Comparison of ENCODE assay signal across 8 cellular contexts in the genomic region with DNA sequence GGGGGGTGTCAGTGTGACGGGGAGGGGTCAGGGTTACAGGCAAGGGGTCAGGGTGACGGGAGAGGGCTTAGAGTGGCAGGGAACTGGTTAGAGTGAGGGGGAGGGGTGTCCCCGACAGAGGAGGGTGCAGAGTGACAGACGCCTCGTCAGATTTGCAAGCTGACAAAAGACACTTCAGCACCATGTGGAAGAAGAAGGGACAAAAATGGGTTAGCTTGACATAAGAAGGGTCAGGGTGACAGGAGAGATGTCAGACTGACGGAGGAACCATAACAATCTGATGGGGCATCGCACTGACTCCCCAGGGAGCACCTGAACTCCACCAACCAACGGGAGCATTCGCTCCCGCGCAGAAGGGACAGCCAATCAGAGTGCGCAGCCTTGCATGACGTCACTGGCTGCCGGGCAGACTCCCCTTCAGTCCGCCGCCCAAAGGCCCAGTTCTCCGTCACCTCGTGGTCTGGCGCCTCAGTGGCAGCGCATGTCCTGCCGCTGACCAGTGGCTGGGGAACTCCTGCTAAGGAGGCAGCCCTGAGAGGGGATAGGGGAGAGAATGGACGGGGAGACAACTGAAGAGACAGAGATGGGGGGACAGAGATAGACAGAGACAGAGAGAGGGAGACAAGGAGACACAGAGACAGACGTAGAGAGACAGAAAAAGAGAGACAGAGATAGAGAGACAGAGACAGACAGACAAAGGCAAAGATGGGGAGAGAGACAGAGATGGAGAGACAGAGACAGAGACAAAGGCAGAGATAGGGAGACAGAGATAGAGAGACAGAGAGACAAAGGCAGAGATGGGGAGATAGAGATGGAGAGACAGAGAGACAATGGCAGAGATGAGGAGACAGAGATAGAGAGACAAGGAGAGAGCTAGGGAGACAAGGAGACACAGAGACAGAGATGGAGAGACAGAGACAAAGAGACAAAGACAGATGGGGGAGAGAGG. TPM values are rescaled to one million over a fixed set of nuclear protein-coding genes. Genes with fewer than 3 reads are reported as not detected.
DNase-seq lines count a peak whose midpoint lies in the region; ATAC-seq and TF ChIP-seq lines count a peak whose summit lies in the region.

No MANE protein-coding gene starts in this region.

- H3K4me1 Mint-ChIP-seq in neural crest cell, result peaks cover 6% of the 10 kb centered on the region

- H3K4me3 ChIP-seq in GM12865 (ENCODE audit: low read depth, low read length), result no peak overlapping the region

- no peaks in the 10 kb centered on the region for H3K9me3 Mint-ChIP-seq in neural crest cell

- H3K4me3 Mint-ChIP-seq in neural crest cell, result no peak overlapping the region

- H3K27ac Mint-ChIP-seq in neural crest cell (ENCODE audit: unreplicated experiment), result no peak overlapping the region

- H3K36me3 Mint-ChIP-seq in neural crest cell (ENCODE audit: low read depth), result no peaks in the 10 kb centered on the region

- peaks cover 79% of the 10 kb centered on the region for H3K27me3 Mint-ChIP-seq in neural crest cell (ENCODE audit: low read depth)

- DNase-seq in GM12865 (ENCODE audit: low read depth), result peak; percentile 90
- peak; percentile 84 for DNase-seq in OCI-M1 (lab: John Stamatoyannopoulos, UW)
- peak; percentile 70 for DNase-seq in activated T-cell treated with anti-CD3 and anti-CD28 coated beads for 24 hours (ENCODE audit: low read depth)
- DNase-seq in fibroblast of gingiva (ENCODE audit: low read depth), result peak; percentile 35
- DNase-seq in neural crest cell (ENCODE audit: low read depth, low spot score), result peak; percentile 80
- peak; percentile 83 for DNase-seq in stimulated activated naive CD8-positive, alpha-beta T cell treated with anti-CD3 and anti-CD28 coated beads, Interleukin-15, Interleukin-2, amounts not matched to agents 100 U/mL and 50 U/mL, for 24 hours

- ATAC-seq in HG03135 (IDR thresholded peaks at IDR 0.05; ENCODE audit: unreplicated experiment) (peak; percentile 75), HG02973 (IDR thresholded peaks at IDR 0.05; ENCODE audit: unreplicated experiment) (no peak)
- peak; percentile 95 for ATAC-seq in stimulated activated naive CD8-positive, alpha-beta T cell treated with anti-CD3 and anti-CD28 coated beads, Interleukin-15, Interleukin-2, amounts not matched to agents 100 U/mL and 50 U/mL, for 24 hours

- TF ChIP-seq CTCF in GM12865 (IDR thresholded peaks at IDR 0.05; ENCODE audit: insufficient read depth, low read depth, low read length, missing control alignments), result no peak
- TF ChIP-seq CTCF in neural crest cell (conservative IDR thresholded peaks at IDR 0.05), result no peak

RNA-seq across cellular contexts. Expression of gene C19orf81, which starts 30.2 kb away (rescaled TPM):
- total RNA-seq in neural crest cell, result 7.9 and 9.2 TPM in 2 replicates

RNA-seq across cellular contexts. Expression of gene SYT3, which starts 39.8 kb away (rescaled TPM):
- 1.4 and 2.0 TPM in 2 replicates for total RNA-seq in neural crest cell

RNA-seq across cellular contexts. Expression of gene SHANK1, which starts 40.2 kb away (rescaled TPM):
- total RNA-seq in neural crest cell, result 6.7 and 6.8 TPM in 2 replicates

RNA-seq across cellular contexts. Expression of gene CLEC11A, which starts 43.7 kb away (rescaled TPM):
- 7.6 and 7.9 TPM in 2 replicates for total RNA-seq in neural crest cell

Comparison
In these comparisons a context has a peak if more than half of its experiments do, and no peak if none do; other contexts are left out.
1. DNase-seq: peak in every context shown above with its lines; median percentile 90 in GM12865; 84 in OCI-M1; 83 in stimulated activated naive CD8-positive, alpha-beta T cell treated with anti-CD3 and anti-CD28 coated beads, Interleukin-15, Interleukin-2, amounts not matched to agents 100 U/mL and 50 U/mL, for 24 hours; 80 in neural crest cell; 70 in activated T-cell treated with anti-CD3 and anti-CD28 coated beads for 24 hours; 35 in fibroblast of gingiva.